Comparison of ENCODE assay signal across 8 cellular contexts in genomic region chr1:74197255-74197654, GRCh38. TPM values are rescaled to one million over a fixed set of nuclear protein-coding genes. Genes with fewer than 3 reads are reported as not detected.
DNase-seq lines count a peak whose midpoint lies in the region; ATAC-seq, FAIRE-seq and TF ChIP-seq lines count a peak whose summit lies in the region.

No MANE protein-coding gene starts in this region.

- H3K36me3 ChIP-seq in ACC112 (ENCODE audit: insufficient read depth, low read length): peaks cover 5% of the 10 kb centered on the region; the same call in 1 of the 2 replicates
- H3K36me3 ChIP-seq in astrocyte (ENCODE audit: insufficient read depth, low read length): no peaks in the 10 kb centered on the region
- H3K36me3 ChIP-seq in mucosa of rectum (ENCODE audit: control insufficient read depth in 2 of 2, insufficient read depth in 2 of 2, low read length in 2 of 2): peaks cover 4 to 6% of the 10 kb centered on the region in 2 donors

- peak overlapping the region; percentile 92 for H3K4me3 Mint-ChIP-seq in astrocyte (ENCODE audit: unreplicated experiment)

- DNase-seq in astrocyte (ENCODE audit: low read depth) (no peak), KBM-7 (no peak), AG20443 (ENCODE audit: low spot score) (no peak)
- no peak for DNase-seq in effector CD4-positive, alpha-beta T cell

- H3K27me3 ChIP-seq in ACC112 (ENCODE audit: insufficient read depth, low read length) (no peaks in the 10 kb centered on the region), astrocyte (ENCODE audit: insufficient read depth, low read length) (no peaks in the 10 kb centered on the region), mucosa of rectum (ENCODE audit: control insufficient read depth in 2 of 2, insufficient read depth in 2 of 2, low read length in 2 of 2) (no peaks in the 10 kb centered on the region)

- H3K27ac Mint-ChIP-seq in astrocyte (ENCODE audit: unreplicated experiment): peak overlapping the region; percentile 37

- no peak for TF ChIP-seq CTCF in astrocyte (IDR thresholded peaks at IDR 0.05; ENCODE audit: insufficient read depth, low read depth, low read length)

- H3K4me2 ChIP-seq in astrocyte (ENCODE audit: low read length): peak overlapping the region; percentile 92

- H3K79me2 ChIP-seq in ACC112 (ENCODE audit: control insufficient read depth, insufficient read depth, low read length, unreplicated experiment) (peaks cover 11% of the 10 kb centered on the region), astrocyte (ENCODE audit: insufficient read depth, low read length) (no peaks in the 10 kb centered on the region)

- in situ Hi-C loops in KBM-7 (cut with MboI; ENCODE audit: low pct_unique_long_range_greater_than_20kb, low sequenced_read_pairs): no loop called here

- FAIRE-seq in astrocyte (lab: Jason Lieb, UNC): no peak

- no peaks in the 10 kb centered on the region for H4K20me1 ChIP-seq in astrocyte (ENCODE audit: insufficient read depth, low read length)

- ATAC-seq in HG02852 (IDR thresholded peaks at IDR 0.05; ENCODE audit: unreplicated experiment) (peak; percentile 34), GM18511 (IDR thresholded peaks at IDR 0.05; ENCODE audit: unreplicated experiment) (no peak)

- H3K27ac ChIP-seq in ACC112 (ENCODE audit: low read depth, low read length) (peak overlapping the region; percentile 72), astrocyte (ENCODE audit: low read depth, low read length) (peak overlapping the region; percentile 87), mucosa of rectum (ENCODE audit: low read depth in 2 of 2, low read length in 2 of 2) (no peak overlapping the region)

- H3K9me3 Mint-ChIP-seq in astrocyte (ENCODE audit: unreplicated experiment): no peaks in the 10 kb centered on the region

- H3K4me3 ChIP-seq in ACC112 (ENCODE audit: low read depth, low read length) (peak overlapping the region; percentile 80), astrocyte (ENCODE audit: insufficient read depth, low read depth, low read length) (peak overlapping the region; percentile 92), mucosa of rectum (ENCODE audit: low read length in 2 of 2) (peak overlapping the region; percentile 97 to 100)

- H3K4me1 Mint-ChIP-seq in astrocyte (ENCODE audit: low read depth, unreplicated experiment): no peaks in the 10 kb centered on the region

- no peaks in the 10 kb centered on the region for H3K9me3 ChIP-seq in astrocyte (ENCODE audit: insufficient read depth, low read depth, low read length)
- H3K9me3 ChIP-seq in mucosa of rectum (ENCODE audit: control insufficient read depth in 2 of 2, low read length in 2 of 2): no peaks in the 10 kb centered on the region

- no peaks in the 10 kb centered on the region for H3K36me3 Mint-ChIP-seq in astrocyte (ENCODE audit: low read depth, unreplicated experiment)

- peaks cover 7% of the 10 kb centered on the region for H3K4me1 ChIP-seq in ACC112 (ENCODE audit: control insufficient read depth, insufficient read depth, low read length, unreplicated experiment)
- no peaks in the 10 kb centered on the region for H3K4me1 ChIP-seq in astrocyte (ENCODE audit: insufficient read depth, low read length)
- H3K4me1 ChIP-seq in mucosa of rectum (ENCODE audit: control insufficient read depth in 2 of 2, insufficient read depth in 2 of 2, low read length in 2 of 2): peaks cover 0 to 4% of the 10 kb centered on the region in 2 donors

- peak overlapping the region; percentile 96 for H2AFZ ChIP-seq in ACC112 (ENCODE audit: low read length, unreplicated experiment)
- H2AFZ ChIP-seq in astrocyte (ENCODE audit: low read depth, low read length): peak overlapping the region; percentile 92

- H3K9ac ChIP-seq in astrocyte (ENCODE audit: low read length) (peak overlapping the region; percentile 89), mucosa of rectum (ENCODE audit: low read depth in 1 of 2, low read length in 2 of 2) (no peak overlapping the region)

- H3K27me3 Mint-ChIP-seq in astrocyte (ENCODE audit: low read depth, unreplicated experiment): no peaks in the 10 kb centered on the region

RNA-seq across cellular contexts. Expression of gene LRRIQ3, which starts 0.7 kb away (rescaled TPM):
- total RNA-seq in astrocyte: 0.19 and 0.52 TPM in 2 replicates

RNA-seq across cellular contexts. Expression of gene FPGT, which starts 0.8 kb away (rescaled TPM):
- 9.1 and 9.9 TPM in 2 replicates for total RNA-seq in astrocyte

RNA-seq across cellular contexts. Expression of gene TNNI3K, which starts 37.9 kb away (rescaled TPM):
- 0.45 TPM in 1 of 2 replicates, not detected in the other for total RNA-seq in astrocyte

Comparison
In these comparisons a context has a peak if more than half of its experiments do, and no peak if none do; other contexts are left out.
1. H3K27ac ChIP-seq: peak in ACC112 (single experiment) and astrocyte (single experiment); none in mucosa of rectum (0 of 2).
2. Peak in every context shown above with its lines, with median percentiles within 50 percentile points of each other: H3K4me3 ChIP-seq.